8 cellular contexts compared by ENCODE assay signal in genomic region chr20:45971675-45972499, GRCh38. TPM values are rescaled to one million over a fixed set of nuclear protein-coding genes. Genes with fewer than 3 reads are reported as not detected.
DNase-seq lines count a peak whose midpoint lies in the region; ATAC-seq and TF ChIP-seq lines count a peak whose summit lies in the region.

Gene ZNF335 (minus strand): TSS chr20:45972203. CDS start chr20:45971410, 793 bp downstream.

- H3K36me3 ChIP-seq in GM06990 (ENCODE audit: control insufficient read depth, insufficient read depth, low read length), result peaks cover 22% of the 10 kb centered on the region
- H3K36me3 ChIP-seq in SK-N-MC (ENCODE audit: insufficient read depth, low read length), result peaks cover 24% of the 10 kb centered on the region
- peaks cover 0 to 27% of the 10 kb centered on the region in 2 donors for H3K36me3 ChIP-seq in gastroesophageal sphincter

- H3K36me3 Mint-ChIP-seq in HFFc6 (ENCODE audit: low read depth), result peaks cover 5% of the 10 kb centered on the region; the same call in 1 of the 2 replicates
- H3K36me3 Mint-ChIP-seq in activated naive CD4-positive, alpha-beta T cell treated with anti-CD3 and anti-CD28 coated beads, Interleukin-2, amount 10 ng/mL, durations not matched to agents 7 days and 5 days, result peaks cover 16% of the 10 kb centered on the region

- peaks cover 0 to 37% (median 12%) of the 10 kb centered on the region in 3 donors for H3K4me1 ChIP-seq in gastroesophageal sphincter

- peak within 1 kb of the TSS; percentile 100 for H3K27ac Mint-ChIP-seq in HFFc6
- peak within 1 kb of the TSS; percentile 100 for H3K27ac Mint-ChIP-seq in activated naive CD4-positive, alpha-beta T cell treated with anti-CD3 and anti-CD28 coated beads, Interleukin-2, amount 10 ng/mL, durations not matched to agents 7 days and 5 days

- H3K4me3 ChIP-seq in GM06990 (replicated peaks; ENCODE audit: low read depth, low read length) (peak within 1 kb of the TSS; percentile 85), NB4 (ENCODE audit: low read depth, low read length) (peak within 1 kb of the TSS; percentile 97), SK-N-MC (peak within 1 kb of the TSS; percentile 99), gastroesophageal sphincter (peak within 1 kb of the TSS; percentile 80 to 90)

- H3K4me1 Mint-ChIP-seq in HFFc6 (ENCODE audit: low read depth), result peaks cover 41% of the 10 kb centered on the region
- H3K4me1 Mint-ChIP-seq in activated naive CD4-positive, alpha-beta T cell treated with anti-CD3 and anti-CD28 coated beads, Interleukin-2, amount 10 ng/mL, durations not matched to agents 7 days and 5 days, result peaks cover 26% of the 10 kb centered on the region

- H3K9me3 ChIP-seq in SK-N-MC (ENCODE audit: low read depth, low read length) (no peaks in the 10 kb centered on the region), gastroesophageal sphincter (no peaks in the 10 kb centered on the region)

- peak within 1 kb of the TSS; percentile 86 for H3K4me3 Mint-ChIP-seq in HFFc6
- peak within 1 kb of the TSS; percentile 87 for H3K4me3 Mint-ChIP-seq in activated naive CD4-positive, alpha-beta T cell treated with anti-CD3 and anti-CD28 coated beads, Interleukin-2, amount 10 ng/mL, durations not matched to agents 7 days and 5 days

- DNase-seq in GM06990 (ENCODE audit: extremely low read depth, insufficient read length), result peak; percentile 98
- peak; percentile 92 for DNase-seq in HFFc6
- peak; percentile 99 for DNase-seq in NB4 (ENCODE audit: low read depth)
- DNase-seq in SK-N-MC (ENCODE audit: low read depth, low spot score), result peak; percentile 91
- peak; percentile 93 for DNase-seq in activated naive CD4-positive, alpha-beta T cell treated with anti-CD3 and anti-CD28 coated beads, Interleukin-2, amount 10 ng/mL, durations not matched to agents 7 days and 5 days
- DNase-seq in non-pigmented ciliary epithelial cell (ENCODE audit: low read depth), result peak; percentile 83
- peak; percentile 97 for DNase-seq in superior temporal gyrus (ENCODE audit: extremely low spot score)

- 1% methylated on average over 19 of the region's 72 CpGs; no CpG with 5 or more reads in 1 of the 2 donors for WGBS in gastroesophageal sphincter (ENCODE audit: low coverage in 1 of 2), 2 donors

- H3K27me3 Mint-ChIP-seq in HFFc6 (ENCODE audit: insufficient read depth), result peaks cover 4% of the 10 kb centered on the region
- peaks cover 25% of the 10 kb centered on the region for H3K27me3 Mint-ChIP-seq in activated naive CD4-positive, alpha-beta T cell treated with anti-CD3 and anti-CD28 coated beads, Interleukin-2, amount 10 ng/mL, durations not matched to agents 7 days and 5 days

- no peak for TF ChIP-seq EP300 in gastroesophageal sphincter (IDR thresholded peaks at IDR 0.05)

- H3K9ac ChIP-seq in SK-N-MC (ENCODE audit: insufficient read length), result peak within 1 kb of the TSS; percentile 100

- H3K9me3 Mint-ChIP-seq in HFFc6, result no peaks in the 10 kb centered on the region
- no peaks in the 10 kb centered on the region for H3K9me3 Mint-ChIP-seq in activated naive CD4-positive, alpha-beta T cell treated with anti-CD3 and anti-CD28 coated beads, Interleukin-2, amount 10 ng/mL, durations not matched to agents 7 days and 5 days

- H3K27ac ChIP-seq in SK-N-MC (peak within 1 kb of the TSS; percentile 100), gastroesophageal sphincter (peak within 1 kb of the TSS; percentile 92 to 98 (median 95))

- H3K27me3 ChIP-seq in GM06990 (replicated peaks; ENCODE audit: control insufficient read depth, insufficient read depth, low read length) (no peaks in the 10 kb centered on the region), gastroesophageal sphincter (no peaks in the 10 kb centered on the region)

- peak; percentile 93 for ATAC-seq in gastroesophageal sphincter

- CTCF ChIA-PET in activated naive CD4-positive, alpha-beta T cell treated with anti-CD3 and anti-CD28 coated beads, Interleukin-2, amount 10 ng/mL, durations not matched to agents 7 days and 5 days (lab: Charles Lee), result interaction anchor here (0.8 to 7.2 kb wide), 8 partner anchors 15 to 598 kb away, joined by 3 to 44 read pairs (median 8); no protein-coding TSS in a partner anchor

- TF ChIP-seq CTCF in GM06990 (IDR thresholded peaks at IDR 0.05; ENCODE audit: insufficient read depth, low read length, poor library complexity, severe bottlenecking), result no peak
- TF ChIP-seq CTCF in HFFc6 (IDR thresholded peaks at IDR 0.05), result peak; percentile 75
- no peak for TF ChIP-seq CTCF in NB4 (IDR thresholded peaks at IDR 0.05; ENCODE audit: low read depth, low read length)
- TF ChIP-seq CTCF in gastroesophageal sphincter (IDR thresholded peaks at IDR 0.05), result peak in 3 of 4 experiments; percentile 59 to 70 (median 66)

- TF ChIP-seq POLR2A in NB4 (IDR thresholded peaks at IDR 0.05; ENCODE audit: extremely low read depth, insufficient read length) (peak; percentile 41), gastroesophageal sphincter (IDR thresholded peaks at IDR 0.05) (peak; percentile 57 to 58)

RNA-seq across cellular contexts. Expression of gene ZNF335, which starts in this region (rescaled TPM):
- total RNA-seq in HFFc6 (2021; fragmentation: NEBNext Ultra II Directional; extraction: Animal tissue kit (Norgen Biotek cat#: 25700)), result 10 to 100 TPM; 13.1 to 14.6 (median 13.5) TPM
- total RNA-seq in gastroesophageal sphincter, result 10 to 100 TPM in 3 of 4 donors, 1 to 10 TPM in 1; 7.5 to 17.9 (median 16.5) TPM

Comparison
In these comparisons a context has a peak if more than half of its experiments do, and no peak if none do; other contexts are left out.
1. Peak in every context shown above with its lines: DNase-seq, ATAC-seq, H3K4me3 ChIP-seq and H3K27ac ChIP-seq.
2. CTCF ChIP-seq: peak in HFFc6 (single experiment) and gastroesophageal sphincter (3 of 4); none in GM06990 (single experiment) and NB4 (single experiment).